ENCODE assay signal across 8 cellular contexts in the genomic region with DNA sequence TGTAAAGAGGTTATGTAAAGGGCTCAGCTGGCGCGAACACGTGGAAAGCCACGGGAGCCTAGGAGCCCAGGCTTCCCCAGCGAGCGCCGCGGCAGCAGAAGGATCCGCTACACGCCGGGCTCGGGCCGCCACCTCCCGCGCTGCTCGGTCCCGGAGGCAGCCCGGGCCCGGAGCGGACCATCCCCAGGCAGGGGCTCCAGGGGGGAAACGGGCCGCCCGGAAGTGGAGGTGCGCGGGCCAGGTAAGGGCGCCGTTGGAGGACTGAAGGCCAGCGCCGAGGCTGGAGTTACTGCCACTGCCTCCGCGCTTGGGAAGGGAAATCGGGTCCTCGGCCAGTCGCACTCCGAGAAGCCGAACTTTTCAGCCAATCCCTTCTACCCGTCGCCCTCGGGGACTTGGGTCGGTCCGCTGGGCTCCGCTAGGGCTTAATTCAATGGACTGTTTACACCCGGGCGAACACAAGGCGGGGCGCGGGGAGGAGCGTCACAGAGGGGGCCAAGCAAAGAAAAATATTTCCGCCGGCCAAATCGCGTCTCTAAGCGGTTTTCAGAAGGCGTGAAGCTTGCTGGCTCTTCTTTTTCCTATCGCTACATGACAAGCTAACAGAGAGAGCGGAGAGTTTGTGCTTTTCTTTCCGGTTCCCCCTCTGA. TPM values are rescaled to one million over a fixed set of nuclear protein-coding genes. Genes with fewer than 3 reads are reported as not detected.
DNase-seq lines count a peak whose midpoint lies in the region; ATAC-seq and TF ChIP-seq lines count a peak whose summit lies in the region.

No MANE protein-coding gene starts in this region.

- H3K9me3 Mint-ChIP-seq in activated naive CD8-positive, alpha-beta T cell treated with anti-CD3 and anti-CD28 coated beads for 36 hours = no peaks in the 10 kb centered on the region
- H3K9me3 Mint-ChIP-seq in glutamatergic neuron (ENCODE audit: unreplicated experiment) (no peaks in the 10 kb centered on the region), osteocyte (ENCODE audit: unreplicated experiment) (no peaks in the 10 kb centered on the region)

- peak overlapping the region; percentile 99 for H3K27ac Mint-ChIP-seq in activated naive CD8-positive, alpha-beta T cell treated with anti-CD3 and anti-CD28 coated beads for 36 hours
- H3K27ac Mint-ChIP-seq in glutamatergic neuron (ENCODE audit: unreplicated experiment) = peak overlapping the region; percentile 100
- peak overlapping the region; percentile 100 for H3K27ac Mint-ChIP-seq in osteocyte (ENCODE audit: unreplicated experiment)

- H3K4me3 Mint-ChIP-seq in activated naive CD8-positive, alpha-beta T cell treated with anti-CD3 and anti-CD28 coated beads for 36 hours = peak overlapping the region; percentile 95
- H3K4me3 Mint-ChIP-seq in glutamatergic neuron (ENCODE audit: unreplicated experiment) (peak overlapping the region; percentile 94), osteocyte (ENCODE audit: unreplicated experiment) (peak overlapping the region; percentile 88)

- H3K27me3 ChIP-seq in thoracic aorta (replicated peaks; ENCODE audit: insufficient read depth) = no peaks in the 10 kb centered on the region

- H3K9me3 ChIP-seq in thoracic aorta = no peaks in the 10 kb centered on the region

- H3K36me3 Mint-ChIP-seq in activated naive CD8-positive, alpha-beta T cell treated with anti-CD3 and anti-CD28 coated beads for 36 hours = peaks cover 30% of the 10 kb centered on the region
- H3K36me3 Mint-ChIP-seq in glutamatergic neuron (ENCODE audit: unreplicated experiment) (no peaks in the 10 kb centered on the region), osteocyte (ENCODE audit: unreplicated experiment) (peaks cover 9% of the 10 kb centered on the region)

- TF ChIP-seq CTCF in GM12875 (IDR thresholded peaks at IDR 0.05; ENCODE audit: borderline replicate concordance, insufficient read depth, low read depth, low read length) = no peak
- no peak for TF ChIP-seq CTCF in glutamatergic neuron (IDR thresholded peaks at IDR 0.05; ENCODE audit: partially characterized antibody, unreplicated experiment)
- no peak for TF ChIP-seq CTCF in osteocyte (IDR thresholded peaks at IDR 0.05)
- no peak for TF ChIP-seq CTCF in thoracic aorta (IDR thresholded peaks at IDR 0.05)

- H3K4me3 ChIP-seq in GM12875 (ENCODE audit: low read depth, low read length) (peak overlapping the region; percentile 67), thoracic aorta (peak overlapping the region; percentile 95)

- no peaks in the 10 kb centered on the region for H3K27me3 Mint-ChIP-seq in activated naive CD8-positive, alpha-beta T cell treated with anti-CD3 and anti-CD28 coated beads for 36 hours
- H3K27me3 Mint-ChIP-seq in glutamatergic neuron (ENCODE audit: unreplicated experiment) (peaks cover 3% of the 10 kb centered on the region), osteocyte (ENCODE audit: unreplicated experiment) (peaks cover 11% of the 10 kb centered on the region)

- no peaks in the 10 kb centered on the region for H3K36me3 ChIP-seq in thoracic aorta

- peak overlapping the region; percentile 95 to 98 for H3K27ac ChIP-seq in thoracic aorta

- H3K4me1 ChIP-seq in thoracic aorta (ENCODE audit: control insufficient read depth in 1 of 2, low read depth in 2 of 2) = peaks cover 28 to 41% of the 10 kb centered on the region in 2 donors

- peaks cover 40% of the 10 kb centered on the region for H3K4me1 Mint-ChIP-seq in activated naive CD8-positive, alpha-beta T cell treated with anti-CD3 and anti-CD28 coated beads for 36 hours
- peaks cover 6% of the 10 kb centered on the region for H3K4me1 Mint-ChIP-seq in glutamatergic neuron (ENCODE audit: low read depth, unreplicated experiment)
- H3K4me1 Mint-ChIP-seq in osteocyte (ENCODE audit: unreplicated experiment) = peaks cover 38% of the 10 kb centered on the region

- peak; percentile 89 for DNase-seq in NCI-H1105 treated with DMSO at 0.1 percent for 48 hours (lab: John Stamatoyannopoulos, UW)
- peak; percentile 42 for DNase-seq in SKM-1 (lab: John Stamatoyannopoulos, UW; ENCODE audit: unreplicated experiment)
- DNase-seq in activated naive CD8-positive, alpha-beta T cell treated with anti-CD3 and anti-CD28 coated beads for 36 hours = peak; percentile 87
- DNase-seq in glutamatergic neuron = peak; percentile 91
- peak; percentile 96 for DNase-seq in osteocyte (ENCODE audit: extremely low spot score, unreplicated experiment)
- peak; percentile 74 for DNase-seq in thoracic aorta (ENCODE audit: low spot score)

- ATAC-seq in HG02759 (IDR thresholded peaks at IDR 0.05; ENCODE audit: unreplicated experiment) (peak; percentile 77), thoracic aorta (ENCODE audit: insufficient number of reproducible peaks, low FRiP score, low read depth) (peak; percentile 95)

RNA-seq across cellular contexts. Expression of a gene that starts 0.4 kb away (rescaled TPM):
- 10 to 100 TPM; 19.1 to 19.9 TPM for total RNA-seq in activated naive CD8-positive, alpha-beta T cell treated with anti-CD3 and anti-CD28 coated beads for 36 hours
- total RNA-seq in glutamatergic neuron (ENCODE audit: unreplicated experiment) (17.4 TPM), osteocyte (15.6 and 16.3 TPM in 2 replicates), thoracic aorta (10 to 100 TPM; 25.4 to 31.5 TPM)

Comparison
In these comparisons a context has a peak if more than half of its experiments do, and no peak if none do; other contexts are left out.
1. Peak in every context shown above with its lines: DNase-seq, ATAC-seq, H3K4me3 ChIP-seq and H3K27ac ChIP-seq.
2. DNase-seq: peak in every context shown above with its lines; median percentile 96 in osteocyte; 91 in glutamatergic neuron; 89 in NCI-H1105 treated with DMSO at 0.1 percent for 48 hours; 87 in activated naive CD8-positive, alpha-beta T cell treated with anti-CD3 and anti-CD28 coated beads for 36 hours; 74 in thoracic aorta; 42 in SKM-1.